8 cellular contexts compared by ENCODE assay signal in genomic region chr3:38479431-38480092, GRCh38. TPM values are rescaled to one million over a fixed set of nuclear protein-coding genes. Genes with fewer than 3 reads are reported as not detected.
DNase-seq lines count a peak whose midpoint lies in the region; ATAC-seq, FAIRE-seq and TF ChIP-seq lines count a peak whose summit lies in the region.

No MANE protein-coding gene starts in this region.

- no peaks in the 10 kb centered on the region for H3K9me2 ChIP-seq in OCI-LY7 (ENCODE audit: insufficient read depth, low read length)

- CTCF ChIA-PET in OCI-LY7 (lab: Charles Lee; ENCODE audit: unreplicated experiment): no interaction called here

- ATAC-seq in HG02885 (IDR thresholded peaks at IDR 0.05; ENCODE audit: poor library complexity, unreplicated experiment) (peak; percentile 76), HG03025 (IDR thresholded peaks at IDR 0.05; ENCODE audit: low FRiP score, unreplicated experiment) (no peak)

- H3K4me2 ChIP-seq in OCI-LY7 (ENCODE audit: low read length): no peak overlapping the region

- H3K27me3 ChIP-seq in ovary: no peaks in the 10 kb centered on the region

- WGBS in ovary, 3 donors: 67 to 78% (median 71%) methylated on average over 10 of the region's 10 CpGs

- H3K9me3 ChIP-seq in OCI-LY7 (ENCODE audit: low read length) (no peaks in the 10 kb centered on the region), ovary (no peaks in the 10 kb centered on the region)

- H3K36me3 ChIP-seq in OCI-LY7 (ENCODE audit: insufficient read depth, low read length) (peaks cover 10% of the 10 kb centered on the region; the same call in 1 of the 2 replicates), ovary (no peaks in the 10 kb centered on the region)

- TF ChIP-seq CTCF in OCI-LY7 (conservative IDR thresholded peaks at IDR 0.05; ENCODE audit: low read length): peak; percentile 92
- peak; percentile 67 to 79 (median 69) for TF ChIP-seq CTCF in ovary (IDR thresholded peaks at IDR 0.05)

- H3K4me3 ChIP-seq in OCI-LY7 (ENCODE audit: low read depth, low read length, poor library complexity, severe bottlenecking) (no peak overlapping the region), ovary (no peak overlapping the region)

- intact Hi-C loops in OCI-LY7 (cut with micrococcal nuclease; ENCODE audit: unreplicated experiment) (loop anchor here (1.0 kb wide), 2 partner anchors 133 to 361 kb away; partner anchors contain the start of gene XYLB), ovary (cut with DNase I) (loop anchor here (5.0 to 10.0 kb wide), 3 partner anchors 132 to 365 kb away; partner anchors contain the start of genes XYLB (in 4 of the 4) and OXSR1 (in 1 of the 4))

- POLR2A ChIA-PET in OCI-LY7 (lab: Charles Lee): interaction anchor here (0.6 kb wide), 1 partner anchor 17 kb away, joined by 4 read pairs; no protein-coding TSS in a partner anchor

- no peaks in the 10 kb centered on the region for H3K79me2 ChIP-seq in OCI-LY7 (ENCODE audit: insufficient read depth, low read depth, low read length)

- DNase-seq in NCI-H82 (lab: John Stamatoyannopoulos, UW) (peak; percentile 57), NCI-H82 treated with DMSO at 0.1 percent for 48 hours (lab: John Stamatoyannopoulos, UW; ENCODE audit: unreplicated experiment) (no peak), OCI-LY7 (ENCODE audit: low spot score) (peak; percentile 53), frontal cortex (ENCODE audit: low spot score in 2 of 2) (peak; percentile 65 to 82), ovary (peak; percentile 57 to 69 (median 64))
- peak; percentile 74 for DNase-seq in activated effector memory CD4-positive, alpha-beta T cell treated with anti-CD3 and anti-CD28 coated beads, Interleukin-2, amount 50 U/mL, for 16 hours

- no peak for TF ChIP-seq POLR2A in ovary (IDR thresholded peaks at IDR 0.05)

- no peak for TF ChIP-seq EP300 in ovary (IDR thresholded peaks at IDR 0.05)

- H2AFZ ChIP-seq in OCI-LY7 (ENCODE audit: low read length): no peak overlapping the region

- H4K20me1 ChIP-seq in OCI-LY7 (ENCODE audit: insufficient read depth, low read length): peaks cover under 1% of the 10 kb centered on the region; the same call in 1 of the 2 replicates

- no peak overlapping the region for H3K27ac ChIP-seq in OCI-LY7 (ENCODE audit: low read depth, low read length, poor library complexity, severe bottlenecking)
- no peak overlapping the region for H3K27ac ChIP-seq in ovary

- no peaks in the 10 kb centered on the region for H3K4me1 ChIP-seq in OCI-LY7 (ENCODE audit: insufficient read depth, low read length, poor library complexity, severe bottlenecking)
- peaks cover 2% of the 10 kb centered on the region for H3K4me1 ChIP-seq in ovary (ENCODE audit: insufficient read depth)

- no TSS peak for BruUV-seq in OCI-LY7 (replicated peaks; lab: Mats Ljungman, UMichigan)

- peak; percentile 42 for FAIRE-seq in frontal cortex (lab: Jason Lieb, UNC)

RNA-seq across cellular contexts. Expression of gene EXOG, which starts 16.6 kb away (rescaled TPM):
- total RNA-seq in OCI-LY7 (2014; rRNA removed; shearing (Covaris generic)): 15.8 and 30.7 TPM in 2 replicates
- total RNA-seq in OCI-LY7 (2022): 41.2 and 42.3 TPM in 2 replicates
- total RNA-seq in frontal cortex: 13.5 TPM
- 10 to 100 TPM in 1 of 7 donors, 1 to 10 TPM in 6; 7.7 to 14.8 (median 9.0) TPM for total RNA-seq in ovary
- 10 to 100 TPM in 1 of 2 donors, 1 to 10 TPM in 1; 5.4 to 12.6 TPM for polyA plus RNA-seq in ovary

RNA-seq across cellular contexts. Expression of gene ACVR2B, which starts 25.9 kb away (rescaled TPM):
- total RNA-seq in OCI-LY7 (2014; rRNA removed; shearing (Covaris generic)): 7.8 and 11.3 TPM in 2 replicates
- 7.2 and 7.9 TPM in 2 replicates for total RNA-seq in OCI-LY7 (2022)
- total RNA-seq in frontal cortex: 44.0 TPM
- 10 to 100 TPM in 5 of 7 donors, 1 to 10 TPM in 2; 6.0 to 16.0 (median 10.8) TPM for total RNA-seq in ovary
- polyA plus RNA-seq in ovary: 1 to 10 TPM; 3.3 to 3.7 TPM
